8 cellular contexts compared by ENCODE assay signal in the genomic region with DNA sequence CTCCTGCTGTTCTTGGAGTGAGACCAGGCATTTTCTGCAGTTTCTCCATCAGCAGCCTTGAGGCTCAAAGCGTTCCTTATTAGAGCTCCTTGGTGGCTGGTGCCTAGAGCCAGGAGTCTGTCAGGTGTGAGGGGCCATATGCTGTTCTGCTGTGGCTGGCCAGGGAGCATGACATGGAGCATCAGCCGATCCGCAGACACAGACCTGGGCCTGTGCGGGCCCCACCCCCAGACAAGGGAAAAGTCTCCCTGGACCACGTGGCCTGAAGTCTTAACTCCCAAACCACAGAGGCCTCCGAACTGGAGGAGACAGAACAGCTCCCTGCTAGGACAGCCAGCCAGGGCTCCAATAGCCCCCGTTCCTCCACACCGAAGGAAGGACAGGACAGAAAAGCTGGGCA.
"Had no signal": no experiment of that assay in that cellular context is flagged by ENCODE, and none has a peak within 500 bp of the region (broad histone marks: within the 10 kb centered on the region; RNA-seq: fewer than 3 reads in every experiment).

No MANE protein-coding gene starts in this region.

- H3K4me3 ChIP-seq: esophagus squamous epithelium, gastroesophageal sphincter, heart left ventricle, mucosa of descending colon, skin epidermis, vagina had no signal

- DNase-seq: cortex of kidney, esophagus squamous epithelium had no signal

- H3K4me1 ChIP-seq: esophagus squamous epithelium, vagina had no signal

- H3K27ac ChIP-seq: esophagus squamous epithelium, gastroesophageal sphincter, heart left ventricle, skin epidermis, vagina had no signal

- FAIRE-seq: islet of Langerhans had no signal

- H3K36me3 ChIP-seq: esophagus squamous epithelium, gastroesophageal sphincter, heart left ventricle, vagina had no signal

- H3K9me3 ChIP-seq: esophagus squamous epithelium, gastroesophageal sphincter, heart left ventricle, mucosa of descending colon, vagina had no signal

- H3K27me3 ChIP-seq: gastroesophageal sphincter, heart left ventricle, vagina had no signal
